ENCODE assay signal across 8 cellular contexts in the genomic region with DNA sequence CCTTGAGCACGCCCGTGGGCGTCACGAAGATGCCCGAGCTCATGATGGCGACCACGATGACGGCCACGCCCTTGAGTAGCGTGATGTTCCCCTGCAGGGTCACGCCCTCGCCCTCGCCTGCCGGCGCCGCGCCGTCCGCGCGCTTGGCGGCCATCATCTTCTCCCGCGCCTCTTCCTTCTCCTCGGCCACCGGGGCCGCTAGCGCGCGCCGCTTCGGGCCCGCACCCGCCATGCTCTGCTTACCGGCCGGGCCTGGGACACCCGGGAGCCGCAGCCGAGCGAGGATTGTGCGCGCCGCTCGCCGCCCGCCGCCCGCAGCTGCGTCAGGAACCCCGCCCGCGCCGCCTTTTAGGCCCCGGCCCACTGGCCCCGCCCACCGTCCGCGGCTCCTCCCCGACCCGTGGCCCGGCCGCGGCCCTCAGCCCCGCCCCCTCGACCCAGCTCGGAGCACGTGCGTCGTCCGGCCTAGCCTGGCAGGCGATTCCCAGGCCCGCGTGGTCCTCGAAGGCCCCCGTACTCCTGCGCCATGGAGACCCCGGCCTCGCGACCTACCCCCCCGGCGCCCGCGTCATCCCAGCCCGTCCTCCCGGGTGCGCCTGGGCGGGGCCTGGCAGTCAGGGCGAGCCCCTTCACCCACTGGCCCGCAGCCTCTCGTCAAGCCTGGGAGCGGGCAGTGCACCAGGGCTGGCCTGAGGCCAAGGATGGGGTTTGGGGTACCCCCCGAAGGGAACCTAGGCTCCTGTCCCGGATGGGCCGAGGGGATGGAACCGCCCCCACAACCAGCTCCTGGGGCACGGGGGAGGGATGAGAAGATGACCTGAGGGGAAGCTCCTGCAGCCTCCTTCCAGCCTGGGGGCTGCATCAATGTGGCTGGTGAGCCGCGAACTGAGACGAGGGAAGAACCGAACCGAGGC.
DNase-seq lines count a peak whose midpoint lies in the region; ATAC-seq lines count a peak whose summit lies in the region.
"Not testable (repeated sequence)": the region's sequence is repeated elsewhere in the genome, so short reads cannot be mapped to it uniquely, and the experiment has no call there.

No MANE protein-coding gene starts in this region.

- H3K9me3 ChIP-seq in mesenchymal stem cell (ENCODE audit: control insufficient read depth, low read length) = not testable (repeated sequence)

- H2AFZ ChIP-seq in mesenchymal stem cell (ENCODE audit: low read depth, low read length) = not testable (repeated sequence)

- H4K8ac ChIP-seq in mesenchymal stem cell (ENCODE audit: low read length) = peak overlapping the region; percentile 80

- H3K79me1 ChIP-seq in mesenchymal stem cell (replicated peaks; ENCODE audit: low read length, poor library complexity, severe bottlenecking) = not testable (repeated sequence)

- H3K27ac Mint-ChIP-seq in effector memory CD8-positive, alpha-beta T cell = peak overlapping the region; percentile 98 to 99

- H3K4me2 ChIP-seq in mesenchymal stem cell (ENCODE audit: low read length, poor library complexity, severe bottlenecking) = peak overlapping the region; percentile 72

- H3K18ac ChIP-seq in mesenchymal stem cell (ENCODE audit: low read depth in 1 of 2, low read length in 2 of 2) = peak overlapping the region; percentile 96

- under 1% methylated on average over 81 of the region's 101 CpGs for WGBS in mesenchymal stem cell

- H2BK15ac ChIP-seq in mesenchymal stem cell (ENCODE audit: low read depth, poor library complexity, severe bottlenecking) = peak overlapping the region; percentile 93

- H3K23ac ChIP-seq in mesenchymal stem cell (ENCODE audit: low read length in 2 of 2) = not testable (repeated sequence)

- H3K36me3 ChIP-seq in mesenchymal stem cell (ENCODE audit: control insufficient read depth in 1 of 2, insufficient read depth in 2 of 2, low read depth in 1 of 2, low read length in 2 of 2) = not testable (repeated sequence)

- peak overlapping the region in 1 of 2 experiments; percentile 74 for H3K14ac ChIP-seq in mesenchymal stem cell (ENCODE audit: low read length in 2 of 2)

- not testable (repeated sequence) for H3K27me3 Mint-ChIP-seq in effector memory CD8-positive, alpha-beta T cell

- H3K9me3 Mint-ChIP-seq in effector memory CD8-positive, alpha-beta T cell = not testable (repeated sequence)

- H3K27me3 ChIP-seq in mesenchymal stem cell (ENCODE audit: control insufficient read depth in 1 of 2, insufficient read depth in 1 of 2, low read length in 2 of 2) = not testable (repeated sequence)

- not testable (repeated sequence) for H2AK5ac ChIP-seq in mesenchymal stem cell (ENCODE audit: low read length, severe bottlenecking)

- H2BK5ac ChIP-seq in mesenchymal stem cell (ENCODE audit: low read depth, low read length, poor library complexity, severe bottlenecking) = peak overlapping the region; percentile 84

- H3K27ac ChIP-seq in mesenchymal stem cell (ENCODE audit: low read length, poor library complexity, severe bottlenecking) = peak overlapping the region; percentile 94

- peak overlapping the region; percentile 94 for H3K9ac ChIP-seq in mesenchymal stem cell (ENCODE audit: low read length)

- ATAC-seq in GM21360 (IDR thresholded peaks at IDR 0.05; ENCODE audit: unreplicated experiment) = peak; percentile 49
- ATAC-seq in effector memory CD8-positive, alpha-beta T cell (replicated peaks) = peak; percentile 81

- peak; percentile 57 for DNase-seq in COLO829 (ENCODE audit: low spot score)
- peak; percentile 78 for DNase-seq in HS-5 (ENCODE audit: low read depth)
- DNase-seq in NK-92 treated with Interleukin-12 subunit alpha and Interleukin-12 subunit beta, amount 100 ng/mL, for 24 hours (lab: John Stamatoyannopoulos, UW) = peak; percentile 97
- DNase-seq in activated CD8-positive, alpha-beta memory T cell treated with anti-CD3 and anti-CD28 coated beads for 48 hours (ENCODE audit: low read depth in 2 of 3, low spot score in 2 of 3) = peak; percentile 96 to 100 (median 99)
- DNase-seq in effector memory CD8-positive, alpha-beta T cell = peak; percentile 99
- peak; percentile 89 for DNase-seq in mesenchymal stem cell
- peak; percentile 95 for DNase-seq in stimulated activated CD8-positive, alpha-beta memory T cell treated with anti-CD3 and anti-CD28 coated beads, Interleukin-12 subunit alpha, Interleukin-12 subunit beta, amount 100 ng/mL, for 24 hours (ENCODE audit: extremely low read depth)

- not testable (repeated sequence) for H2BK12ac ChIP-seq in mesenchymal stem cell (ENCODE audit: low read length in 2 of 2)

- peaks cover 13% of the 10 kb centered on the region for H3K4me1 ChIP-seq in mesenchymal stem cell (ENCODE audit: control insufficient read depth, insufficient read depth, low read depth, low read length)

- peaks cover 26 to 30% of the 10 kb centered on the region in 2 donors for H3K4me1 Mint-ChIP-seq in effector memory CD8-positive, alpha-beta T cell (ENCODE audit: low read depth in 2 of 2)

- peak overlapping the region; percentile 94 to 96 for H3K4me3 Mint-ChIP-seq in effector memory CD8-positive, alpha-beta T cell

- peaks cover 43% of the 10 kb centered on the region for H3K36me3 Mint-ChIP-seq in effector memory CD8-positive, alpha-beta T cell (ENCODE audit: insufficient read depth)

- peak overlapping the region; percentile 90 for H4K91ac ChIP-seq in mesenchymal stem cell (ENCODE audit: low read length)

- not testable (repeated sequence) for H2BK120ac ChIP-seq in mesenchymal stem cell (ENCODE audit: low read depth, low read length)

- H3K4me3 ChIP-seq in mesenchymal stem cell (ENCODE audit: insufficient read depth in 1 of 2, low read depth in 1 of 2, low read length in 2 of 2) = peak overlapping the region; percentile 63 to 89

- H3K4ac ChIP-seq in mesenchymal stem cell (ENCODE audit: low read depth in 1 of 2, low read length in 2 of 2) = peak overlapping the region in 1 of 2 experiments; percentile 84

Comparison
In these comparisons a context has a peak if more than half of its experiments do, and no peak if none do; other contexts are left out.
1. Peak in every context shown above with its lines: DNase-seq, ATAC-seq, H3K4me3 ChIP-seq and H3K27ac ChIP-seq.